Comparison of ENCODE assay signal across 17 cellular contexts in the genomic region with DNA sequence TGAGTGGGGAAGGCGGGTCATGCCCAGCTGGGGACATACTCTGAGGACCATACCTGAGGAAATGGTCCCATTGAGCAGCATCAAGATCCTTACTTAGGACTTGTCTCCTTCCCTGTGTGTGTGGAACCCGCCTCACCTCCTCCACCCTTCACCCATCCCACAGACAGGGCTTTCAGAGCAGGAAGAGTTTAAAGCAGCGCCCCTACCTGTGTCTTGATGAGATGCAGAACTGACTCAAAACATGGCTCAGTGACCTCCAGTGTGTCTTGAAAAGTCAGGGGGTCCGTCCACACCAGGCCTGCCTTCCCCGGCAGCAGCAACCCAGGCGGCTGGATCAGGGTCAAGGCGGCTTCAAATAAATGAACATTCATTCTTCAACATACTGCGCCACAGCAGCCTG. TPM values are rescaled to one million over a fixed set of nuclear protein-coding genes. Genes with fewer than 3 reads are reported as not detected.
A peak's percentile ranks its signal among the peaks of the same experiment; 100 is the strongest.
DNase-seq lines count a peak whose midpoint lies in the region; ATAC-seq, FAIRE-seq and TF ChIP-seq lines count a peak whose summit lies in the region.
"Had no signal": no experiment of that assay in that cellular context is flagged by ENCODE, and none has a peak within 500 bp of the region (broad histone marks: within the 10 kb centered on the region; RNA-seq: fewer than 3 reads in every experiment).

No MANE protein-coding gene starts in this region.

- H3K14ac ChIP-seq in IMR-90 (replicated peaks; ENCODE audit: low read depth, low read length): no peak overlapping the region
- no peak overlapping the region for H3K14ac ChIP-seq in H1 (ENCODE audit: insufficient read length)

- DNase-seq in heart left ventricle: no peak
- DNase-seq in Right ventricle myocardium superior: no peak
- DNase-seq in IMR-90: no peak
- DNase-seq in H1 (ENCODE audit: low read depth in 1 of 2, low spot score in 2 of 2): no peak
- peak; percentile 39 for DNase-seq in osteoblast (ENCODE audit: insufficient read length, low spot score, missing footprints)
- DNase-seq in T1000 (lab: John Stamatoyannopoulos, UW): no peak
- no peak for DNase-seq in NAMALWA (ENCODE audit: low spot score)
- DNase-seq: ACHN; Calu3; CD4-positive, CD25-positive, alpha-beta regulatory T cell; DMS 273 treated with DMSO at 0.1 percent for 48 hours; H7 had no signal

- peaks cover 0 to 76% (median 22%) of the 10 kb centered on the region in 12 donors for H3K4me1 ChIP-seq in heart left ventricle
- no peaks in the 10 kb centered on the region for H3K4me1 ChIP-seq in IMR-90 (ENCODE audit: control insufficient read depth, insufficient read depth, low read length)
- H3K4me1 ChIP-seq in H1 (replicated peaks in 1 of 4; ENCODE audit: control insufficient read depth in 3 of 4, insufficient read depth in 4 of 4, low read length in 3 of 4): no peaks in the 10 kb centered on the region
- H3K4me1 ChIP-seq in osteoblast (ENCODE audit: insufficient read depth, low read length): no peaks in the 10 kb centered on the region

- H2BK120ac ChIP-seq in IMR-90 (ENCODE audit: low read depth, low read length) (no peak overlapping the region), H1 (replicated peaks; ENCODE audit: low read depth, low read length) (no peak overlapping the region)

- POLR2A ChIA-PET in IMR-90 (lab: Charles Lee; ENCODE audit: unreplicated experiment): no interaction called here
- POLR2A ChIA-PET in H1 (lab: Charles Lee; ENCODE audit: partially characterized antibody): no interaction called here

- dilution Hi-C loops in IMR-90 (cut with HindIII; ENCODE audit: low sequenced_read_pairs, unreplicated experiment): no loop called here

- H3K9me3 ChIP-seq in heart left ventricle: no peaks in the 10 kb centered on the region
- no peaks in the 10 kb centered on the region for H3K9me3 ChIP-seq in IMR-90 (ENCODE audit: control insufficient read depth, insufficient read depth, low read length)
- no peaks in the 10 kb centered on the region for H3K9me3 ChIP-seq in H1 (ENCODE audit: insufficient read depth in 2 of 2, low read depth in 1 of 2, low read length in 1 of 2)
- H3K9me3 ChIP-seq in osteoblast (ENCODE audit: low read depth, low read length): no peaks in the 10 kb centered on the region
- H3K9me3 ChIP-seq: BLaER1 treated with 17β-estradiol and CSF1 and Interleukin-3, amounts not matched to agents 10 nM and 100 nM had no signal

- H4K8ac ChIP-seq in IMR-90 (ENCODE audit: low read depth in 2 of 2, low read length in 2 of 2) (no peak overlapping the region), H1 (ENCODE audit: extremely low read depth, insufficient read depth, low read length) (no peak overlapping the region; the same call in 1 of the 2 replicates)

- TF ChIP-seq RAD21 in IMR-90 (IDR thresholded peaks at IDR 0.05; ENCODE audit: low read length) (no peak), H1 (IDR thresholded peaks at IDR 0.05 in 1 of 2, conservative IDR thresholded peaks at IDR 0.05 in 1 of 2; ENCODE audit: low read depth in 2 of 2, low read length in 2 of 2) (no peak)

- no peak for TF ChIP-seq EP300 in H1 (IDR thresholded peaks at IDR 0.05; ENCODE audit: borderline replicate concordance in 1 of 2, low read depth in 2 of 2, low read length in 2 of 2)

- H4K5ac ChIP-seq in IMR-90 (ENCODE audit: low read depth, low read length): no peak overlapping the region
- no peak overlapping the region for H4K5ac ChIP-seq in H1 (ENCODE audit: insufficient read length, low read depth, low read length)

- H2BK15ac ChIP-seq in IMR-90 (ENCODE audit: low read depth, low read length) (no peak overlapping the region), H1 (ENCODE audit: low read length) (no peak overlapping the region)

- H3K79me2 ChIP-seq in H1 (ENCODE audit: control insufficient read depth in 1 of 2, insufficient read depth in 2 of 2, low read length in 2 of 2) (no peaks in the 10 kb centered on the region), osteoblast (ENCODE audit: insufficient read depth, low read length) (no peaks in the 10 kb centered on the region)

- H3K27me3 ChIP-seq in heart left ventricle: no peaks in the 10 kb centered on the region
- peaks cover 7% of the 10 kb centered on the region; the same call in 1 of the 2 replicates for H3K27me3 ChIP-seq in IMR-90 (ENCODE audit: control insufficient read depth, insufficient read depth, low read length)
- no peaks in the 10 kb centered on the region; a peak in 1 of 7 replicates for H3K27me3 ChIP-seq in H1 (replicated peaks in 1 of 4; ENCODE audit: control insufficient read depth in 3 of 4, extremely low read depth in 1 of 4, insufficient read depth in 3 of 4, low read length in 3 of 4)
- no peaks in the 10 kb centered on the region for H3K27me3 ChIP-seq in osteoblast (ENCODE audit: insufficient read depth, low read length)
- H3K27me3 ChIP-seq: BLaER1 treated with 17β-estradiol and CSF1 and Interleukin-3, amounts not matched to agents 10 nM and 100 nM had no signal

- H3K4me2 ChIP-seq in IMR-90 (ENCODE audit: low read depth, low read length) (no peak overlapping the region), H1 (ENCODE audit: insufficient read depth in 1 of 2, low read depth in 2 of 2, low read length in 2 of 2) (no peak overlapping the region), osteoblast (ENCODE audit: insufficient read depth, low read length) (no peak overlapping the region)
- H3K4me2 ChIP-seq: BLaER1 treated with 17β-estradiol and CSF1 and Interleukin-3, amounts not matched to agents 10 nM and 100 nM had no signal

- TF ChIP-seq POLR2A in heart left ventricle (IDR thresholded peaks at IDR 0.05) (no peak), IMR-90 (IDR thresholded peaks at IDR 0.05; ENCODE audit: low read depth, low read length) (no peak), H1 (IDR thresholded peaks at IDR 0.05; ENCODE audit: control extremely low read depth in 1 of 2, low read depth in 2 of 2, low read length in 2 of 2) (no peak)

- CTCF ChIA-PET in IMR-90 (lab: Yijun Ruan, JAX) (no interaction called here), H1 (lab: Charles Lee; ENCODE audit: partially characterized antibody) (interaction anchor here (1.3 to 3.0 kb wide), 3 partner anchors 15 to 42 kb away, joined by 4 to 16 read pairs (median 5); no protein-coding TSS in a partner anchor)

- intact Hi-C loops in heart left ventricle (cut with DNase I): no loop called here
- intact Hi-C loops in Right ventricle myocardium superior (cut with DNase I): no loop called here
- intact Hi-C loops in IMR-90 (cut with micrococcal nuclease): no loop called here

- BruUV-seq in IMR-90 (replicated peaks; lab: Mats Ljungman, UMichigan): no TSS peak

- H3K9ac ChIP-seq in IMR-90 (ENCODE audit: low read depth, low read length): no peak overlapping the region
- no peak overlapping the region for H3K9ac ChIP-seq in H1 (replicated peaks in 1 of 4; ENCODE audit: extremely low read depth in 1 of 4, low read depth in 3 of 4, low read length in 3 of 4)
- H3K9ac ChIP-seq: BLaER1 treated with 17β-estradiol and CSF1 and Interleukin-3, amounts not matched to agents 10 nM and 100 nM had no signal

- H2AK5ac ChIP-seq in IMR-90 (ENCODE audit: low read depth, low read length) (no peak overlapping the region), H1 (ENCODE audit: low read depth, low read length) (no peak overlapping the region)

- no peak for ATAC-seq in heart left ventricle
- no peak for ATAC-seq in Right ventricle myocardium superior (ENCODE audit: poor library complexity)
- no peak for ATAC-seq in IMR-90 (ENCODE audit: low read depth)
- no peak for ATAC-seq in GM21528 (IDR thresholded peaks at IDR 0.05; ENCODE audit: low FRiP score, unreplicated experiment)

- H2BK5ac ChIP-seq in IMR-90 (ENCODE audit: low read depth, low read length, poor library complexity, severe bottlenecking): no peak overlapping the region
- H2BK5ac ChIP-seq in H1 (ENCODE audit: low read depth, low read length): peak overlapping the region; percentile 37; the same call in 1 of the 2 replicates

- H2AFZ ChIP-seq in IMR-90 (replicated peaks; ENCODE audit: low read length, poor library complexity) (peak overlapping the region; percentile 18), H1 (ENCODE audit: low read length) (no peak overlapping the region), osteoblast (ENCODE audit: low read length) (no peak overlapping the region)

- peaks cover 0 to 11% (median 0%) of the 10 kb centered on the region in 9 donors for H3K36me3 ChIP-seq in heart left ventricle
- H3K36me3 ChIP-seq in IMR-90 (ENCODE audit: control insufficient read depth, insufficient read depth, low read length): no peaks in the 10 kb centered on the region
- no peaks in the 10 kb centered on the region for H3K36me3 ChIP-seq in H1 (ENCODE audit: control insufficient read depth in 2 of 4, insufficient read depth in 4 of 4, low read length in 3 of 4)
- peaks cover 3% of the 10 kb centered on the region for H3K36me3 ChIP-seq in osteoblast (ENCODE audit: insufficient read depth, low read length)
- H3K36me3 ChIP-seq: BLaER1 treated with 17β-estradiol and CSF1 and Interleukin-3, amounts not matched to agents 10 nM and 100 nM had no signal

- H3K4ac ChIP-seq in IMR-90 (ENCODE audit: low read depth, low read length): no peak overlapping the region
- no peak overlapping the region for H3K4ac ChIP-seq in H1 (replicated peaks; ENCODE audit: insufficient read length, low read depth, low read length)

- H3K56ac ChIP-seq in IMR-90 (ENCODE audit: extremely low read depth, insufficient read depth, low read length) (no peak overlapping the region), H1 (replicated peaks; ENCODE audit: insufficient read length, low read depth, low read length) (no peak overlapping the region)

- no peak for TF ChIP-seq CTCF in heart left ventricle (IDR thresholded peaks at IDR 0.05)
- TF ChIP-seq CTCF in IMR-90 (conservative IDR thresholded peaks at IDR 0.05; ENCODE audit: low read depth, low read length): no peak
- TF ChIP-seq CTCF in H1 (IDR thresholded peaks at IDR 0.05; ENCODE audit: control extremely low read depth in 1 of 3, insufficient read depth in 1 of 3, low read depth in 1 of 3, low read length in 3 of 3): no peak
- no peak for TF ChIP-seq CTCF in osteoblast (IDR thresholded peaks at IDR 0.05; ENCODE audit: extremely low read depth, low read depth, low read length)

- in situ Hi-C loops in IMR-90 (cut with MboI; ENCODE audit: low sequenced_read_pairs): no loop called here

- no peak for FAIRE-seq in H1 (lab: Jason Lieb, UNC)
- FAIRE-seq: GM12891, GM19239 had no signal

- H3K79me1 ChIP-seq in IMR-90 (ENCODE audit: low read depth in 1 of 2, low read length in 2 of 2) (no peaks in the 10 kb centered on the region), H1 (ENCODE audit: low read depth, low read length) (no peaks in the 10 kb centered on the region)

- no peak overlapping the region for H3K23ac ChIP-seq in IMR-90 (ENCODE audit: low read depth, low read length)
- no peak overlapping the region for H3K23ac ChIP-seq in H1 (ENCODE audit: insufficient read length)

- H3K27ac ChIP-seq in heart left ventricle (peak overlapping the region in 10 of 12 donors; percentile 11 to 87 (median 69)), IMR-90 (ENCODE audit: insufficient read depth, low read length) (no peak overlapping the region), H1 (ENCODE audit: low read depth, low read length) (no peak overlapping the region), osteoblast (ENCODE audit: low read depth, low read length) (no peak overlapping the region)
- H3K27ac ChIP-seq: BLaER1 treated with 17β-estradiol and CSF1 and Interleukin-3, amounts not matched to agents 10 nM and 100 nM had no signal

- no peak overlapping the region for H2BK12ac ChIP-seq in H1 (ENCODE audit: low read depth, low read length)

- no peak overlapping the region for H2BK20ac ChIP-seq in IMR-90 (ENCODE audit: low read depth, low read length)
- no peak overlapping the region for H2BK20ac ChIP-seq in H1 (ENCODE audit: low read length)

- H3K9me1 ChIP-seq in IMR-90 (ENCODE audit: insufficient read depth, low read length): no peaks in the 10 kb centered on the region

- no peak overlapping the region for H4K91ac ChIP-seq in IMR-90 (ENCODE audit: insufficient read depth, low read depth, low read length)
- H4K91ac ChIP-seq in H1 (replicated peaks; ENCODE audit: insufficient read length, low read length): no peak overlapping the region

- H3K4me3 ChIP-seq in heart left ventricle: peak overlapping the region in 1 of 12 donors; percentile 23
- H3K4me3 ChIP-seq in IMR-90 (ENCODE audit: insufficient read depth, low read depth, low read length): no peak overlapping the region
- no peak overlapping the region for H3K4me3 ChIP-seq in H1 (ENCODE audit: extremely low read depth in 1 of 4, insufficient read depth in 2 of 4, low read depth in 3 of 4, low read length in 4 of 4)
- H3K4me3 ChIP-seq in osteoblast (ENCODE audit: insufficient read depth, low read length): no peak overlapping the region
- H3K4me3 ChIP-seq: BLaER1 treated with 17β-estradiol and CSF1 and Interleukin-3, amounts not matched to agents 10 nM and 100 nM had no signal

- WGBS in heart left ventricle, 4 donors: 81 to 97% (median 95%) methylated on average over 8 of the region's 8 CpGs
- WGBS in IMR-90 (ENCODE audit: extremely low coverage in 2 of 2, insufficient read length in 1 of 2), 2 experiments: 93% methylated on average over 5 of the region's 8 CpGs; no CpG with 5 or more reads in 1 of the 2 experiments
- WGBS in H1 (ENCODE audit: extremely low coverage in 1 of 2, insufficient coverage in 1 of 2, insufficient read length in 1 of 2, insufficient replicate concordance in 2 of 2, low coverage in 1 of 2, low lambda C conversion rate in 2 of 2, missing lambda C conversion rate in 1 of 2), 2 experiments: 93% methylated on average over 8 of the region's 8 CpGs; no CpG with 5 or more reads in 1 of the 2 experiments

- H3K23me2 ChIP-seq in H1 (ENCODE audit: low read depth, low read length): no peaks in the 10 kb centered on the region; the same call in 1 of the 2 replicates

- no peak overlapping the region for H2AK9ac ChIP-seq in IMR-90 (replicated peaks; ENCODE audit: low read depth, low read length, poor library complexity)

- no peaks in the 10 kb centered on the region for H4K20me1 ChIP-seq in IMR-90 (ENCODE audit: insufficient read depth, low read length)
- H4K20me1 ChIP-seq in H1 (replicated peaks in 1 of 2; ENCODE audit: control insufficient read depth in 1 of 2, insufficient read depth in 2 of 2, low read length in 2 of 2): no peaks in the 10 kb centered on the region
- H4K20me1 ChIP-seq in osteoblast (ENCODE audit: insufficient read depth, low read length): no peaks in the 10 kb centered on the region
- H4K20me1 ChIP-seq: BLaER1 treated with 17β-estradiol and CSF1 and Interleukin-3, amounts not matched to agents 10 nM and 100 nM had no signal

- H3K18ac ChIP-seq in IMR-90 (ENCODE audit: low read depth, low read length): no peak overlapping the region
- no peak overlapping the region for H3K18ac ChIP-seq in H1 (ENCODE audit: extremely low read depth, low read length)

RNA-seq across cellular contexts. Expression of a gene that starts 38.4 kb away (rescaled TPM):
- under 1 TPM in 1 of 9 donors, not detected in 8; 0.59 TPM for total RNA-seq in heart left ventricle
- not detected for polyA plus RNA-seq in heart left ventricle
- not detected for total RNA-seq in Right ventricle myocardium superior
- total RNA-seq in IMR-90 (2012; rRNA removed): not detected in 2 replicates
- polyA plus RNA-seq in IMR-90 (2012; rRNA removed): 0.27 TPM in 1 of 2 replicates, not detected in the other
- polyA plus RNA-seq in IMR-90 (2012; cell fraction: cytosol; rRNA removed): not detected in 2 replicates
- 0.48 and 1.4 TPM in 2 replicates for polyA plus RNA-seq in IMR-90 (2012; cell fraction: nucleus; rRNA removed; ENCODE audit: low replicate concordance)
- 0.92 TPM in 1 of 2 replicates, not detected in the other for total RNA-seq in H1 (2021; fragmentation: NEBNext Ultra II Directional; extraction: Animal tissue kit (Norgen Biotek cat#: 25700))
- polyA plus RNA-seq in H1 (2011; rRNA removed): 0.42 and 0.99 TPM in 2 replicates
- polyA plus RNA-seq in H1 (2011; cell fraction: cytosol; rRNA removed): 0.74 TPM
- 1.8 TPM for polyA plus RNA-seq in H1 (2011; cell fraction: nucleus; rRNA removed)
- polyA plus RNA-seq in H1 (2012, experiment 1 of 2): 0.65 to 1.5 TPM (median 1.1 TPM) in 4 replicates
- polyA plus RNA-seq in H1 (2012, experiment 2 of 2): not detected
- polyA plus RNA-seq in H1 (2013, experiment 1 of 2): 0.36 TPM
- 0.29 TPM for polyA plus RNA-seq in H1 (2013, experiment 2 of 2)
- polyA minus RNA-seq in H1 (2011; rRNA and poly(A)+ RNA removed): 0.35 TPM in 1 of 2 replicates, not detected in the other
- not detected for polyA minus RNA-seq in H1 (2011; cell fraction: cytosol; rRNA and poly(A)+ RNA removed)
- not detected for polyA minus RNA-seq in H1 (2011; cell fraction: nucleus; rRNA and poly(A)+ RNA removed)
- total RNA-seq in osteoblast: not detected in 2 replicates
- total RNA-seq: A172 had no signal
- polyA plus RNA-seq: CD4-positive, CD25-positive, alpha-beta regulatory T cell had no signal

Comparison
In these comparisons a context has a peak if more than half of its experiments do, and no peak if none do; other contexts are left out.
1. H3K27ac ChIP-seq: peak in heart left ventricle (10 of 12); none in IMR-90 (single experiment), H1 (single experiment) and osteoblast (single experiment).